In genomic region chr6:51569594-51569993, GRCh38 we compare ENCODE assay signal across 22 cellular contexts.
DNase-seq lines count a peak whose midpoint lies in the region; ATAC-seq and TF ChIP-seq lines count a peak whose summit lies in the region.
"Had no signal": no experiment of that assay in that cellular context is flagged by ENCODE, and none has a peak within 500 bp of the region (broad histone marks: within the 10 kb centered on the region; RNA-seq: fewer than 3 reads in every experiment).

No MANE protein-coding gene starts in this region.

- peak; percentile 13 for DNase-seq in PC-3
- DNase-seq in iPS-NIHi11 (ENCODE audit: low spot score) = peak; percentile 18
- no peak for DNase-seq in AG08395 (ENCODE audit: low spot score)
- no peak for DNase-seq in foreskin fibroblast
- no peak for DNase-seq in stimulated activated CD4-positive, alpha-beta T cell treated with anti-CD3 and anti-CD28 coated beads, Interleukin-4, amount 100 ng/mL, for 1 hour
- DNase-seq: activated naive CD4-positive, alpha-beta T cell; activated T-cell treated with anti-CD3 and anti-CD28 coated beads for 4 hours; anterior cingulate cortex; cerebellar nuclear complex; effector memory CD4-positive, alpha-beta T cell; GM23248; head of caudate nucleus; IMR-90; naive B cell; NCI-H2107; stomach; SW 1271; upper lobe of left lung had no signal

- H3K4me3 ChIP-seq in PC-3 (ENCODE audit: low read length) = no peak overlapping the region
- no peak overlapping the region for H3K4me3 ChIP-seq in foreskin fibroblast (ENCODE audit: low read depth in 1 of 2, low read length in 2 of 2)
- H3K4me3 ChIP-seq: GM23248, stomach, upper lobe of left lung had no signal

- H2AFZ ChIP-seq in PC-3 (ENCODE audit: low read length) = no peak overlapping the region
- H2AFZ ChIP-seq: GM23248, parathyroid adenoma had no signal

- BruUV-seq in PC-3 (replicated peaks; lab: Mats Ljungman, UMichigan) = no TSS peak

- intact Hi-C loops in PC-3 (cut with micrococcal nuclease) = no loop called here

- H3K9me3 ChIP-seq in PC-3 (ENCODE audit: low read length) = no peaks in the 10 kb centered on the region
- H3K9me3 ChIP-seq: stomach, upper lobe of left lung had no signal

- H3K9me2 ChIP-seq in PC-3 (replicated peaks; ENCODE audit: low read length) = no peaks in the 10 kb centered on the region

- H3K36me3 ChIP-seq in PC-3 (ENCODE audit: low read depth, low read length) = no peaks in the 10 kb centered on the region
- H3K36me3 ChIP-seq: stomach, upper lobe of left lung had no signal

- TF ChIP-seq CTCF in C4-2B (conservative IDR thresholded peaks at IDR 0.05) (peak; percentile 17; the same call in 1 of the 2 replicates), GM12872 (IDR thresholded peaks at IDR 0.05; ENCODE audit: insufficient read depth, low read depth, low read length) (peak; percentile 13; the same call in 1 of the 3 replicates), PC-3 (conservative IDR thresholded peaks at IDR 0.05; ENCODE audit: low read depth, low read length) (peak; percentile 36; the same call in 1 of the 2 replicates), foreskin fibroblast (IDR thresholded peaks at IDR 0.05; ENCODE audit: low read depth, low read length) (no peak)

- no peaks in the 10 kb centered on the region for H3F3A ChIP-seq in PC-3 (ENCODE audit: low read length, unreplicated experiment)

- H3K4me2 ChIP-seq in PC-3 (ENCODE audit: low read length) = peak overlapping the region; percentile 32; the same call in 1 of the 2 replicates

- H3K79me2 ChIP-seq in PC-3 (ENCODE audit: low read length) = no peaks in the 10 kb centered on the region
- H3K79me2 ChIP-seq: parathyroid adenoma had no signal

- H3K27me3 ChIP-seq in PC-3 (ENCODE audit: low read length) = no peaks in the 10 kb centered on the region
- H3K27me3 ChIP-seq: stomach, upper lobe of left lung had no signal

- CTCF ChIA-PET in PC-3 (lab: Charles Lee) = no interaction called here

- H3K27ac ChIP-seq in C4-2B = no peak overlapping the region
- no peak overlapping the region for H3K27ac ChIP-seq in PC-3 (ENCODE audit: low read length)
- H3K27ac ChIP-seq: GM23248, parathyroid adenoma, stomach, upper lobe of left lung had no signal

- H3K9ac ChIP-seq in PC-3 (ENCODE audit: low read length) = no peak overlapping the region
- H3K9ac ChIP-seq: GM23248, parathyroid adenoma had no signal

- H4K20me1 ChIP-seq in PC-3 (ENCODE audit: low read length) = no peaks in the 10 kb centered on the region

- ATAC-seq in PC-3 (no peak), GM21717 (IDR thresholded peaks at IDR 0.05; ENCODE audit: unreplicated experiment) (no peak)

- H3K4me1 ChIP-seq in PC-3 (ENCODE audit: insufficient read depth, low read length) = peaks cover 28% of the 10 kb centered on the region
- H3K4me1 ChIP-seq: parathyroid adenoma, stomach, upper lobe of left lung had no signal

- POLR2A ChIA-PET in PC-3 (lab: Charles Lee; ENCODE audit: unreplicated experiment) = no interaction called here

Comparison
In these comparisons a context has a peak if more than half of its experiments do, and no peak if none do; other contexts are left out.
1. DNase-seq: peak in PC-3 (single experiment) and iPS-NIHi11 (single experiment); none in AG08395 (single experiment), foreskin fibroblast (0 of 2) and stimulated activated CD4-positive, alpha-beta T cell treated with anti-CD3 and anti-CD28 coated beads, Interleukin-4, amount 100 ng/mL, for 1 hour (single experiment).